ENCODE assay signal across 17 cellular contexts in the genomic region with DNA sequence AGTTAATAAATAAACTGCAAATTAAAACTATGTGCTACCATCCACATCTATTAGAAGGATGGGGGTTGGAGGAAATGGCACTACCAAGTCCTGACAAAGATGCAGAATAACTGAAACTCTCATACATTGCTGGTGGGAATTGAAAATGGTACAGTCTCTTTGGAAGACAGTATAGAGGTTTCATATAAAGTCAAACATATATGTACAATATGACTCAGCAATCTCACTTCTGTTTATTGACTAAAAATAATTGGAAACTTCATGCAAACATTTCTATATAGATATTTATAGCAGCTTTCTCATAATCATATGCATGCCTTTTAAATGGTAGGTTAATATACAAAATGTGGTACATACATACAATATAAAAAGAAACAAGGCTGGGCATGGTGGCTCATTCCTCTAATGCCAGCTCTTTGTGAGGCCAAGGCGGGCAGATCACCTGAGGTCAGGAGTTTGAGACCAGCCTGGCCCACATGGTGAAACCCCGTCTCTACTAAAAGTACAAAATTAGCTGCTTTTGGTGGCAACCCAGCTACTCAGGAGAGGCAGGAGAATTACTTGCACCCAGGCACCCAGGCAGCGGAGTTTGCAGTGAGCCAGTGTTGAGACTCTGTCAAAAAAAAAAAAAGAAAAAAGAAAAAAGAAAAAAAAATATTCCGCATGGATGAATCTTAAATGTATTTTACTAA.
DNase-seq lines count a peak whose midpoint lies in the region; ATAC-seq, FAIRE-seq and TF ChIP-seq lines count a peak whose summit lies in the region.
"Had no signal": no experiment of that assay in that cellular context is flagged by ENCODE, and none has a peak within 500 bp of the region (broad histone marks: within the 10 kb centered on the region; RNA-seq: fewer than 3 reads in every experiment).

No MANE protein-coding gene starts in this region.

- FAIRE-seq in GM18507 (lab: Jason Lieb, UNC), result peak; percentile 80
- FAIRE-seq: K562 had no signal

- H3K4me3 ChIP-seq in coronary artery, result no peak overlapping the region
- H3K4me3 ChIP-seq: cardiac muscle cell, K562, lower lobe of right lung, uterus had no signal

- DNase-seq in GM18507 (ENCODE audit: extremely low spot score, insufficient read length, low read depth) (no peak), NCI-H1105 (lab: John Stamatoyannopoulos, UW) (no peak), GDM1 (lab: John Stamatoyannopoulos, UW) (no peak), HCEC 1CT (no peak), coronary artery (ENCODE audit: low spot score) (no peak)
- DNase-seq: activated CD4-positive, alpha-beta T cell treated with anti-CD3 and anti-CD28 coated beads, Interleukin-2, amount 10 ng/mL, durations not matched to agents 7 days and 5 days; DMS79 treated with DMSO at 0.1 percent for 48 hours; hypothalamus; lower lobe of right lung; NCI-H2081 treated with DMSO at 0.1 percent for 48 hours; uterus had no signal

- no peak for TF ChIP-seq CTCF in coronary artery (IDR thresholded peaks at IDR 0.05)

- ATAC-seq in GM19468 (IDR thresholded peaks at IDR 0.05; ENCODE audit: extremely low read depth, unreplicated experiment) (peak; percentile 94), HG02870 (IDR thresholded peaks at IDR 0.05; ENCODE audit: unreplicated experiment) (peak; percentile 99), HG03442 (IDR thresholded peaks at IDR 0.05; ENCODE audit: unreplicated experiment) (peak; percentile 99)
- ATAC-seq: K562, lower lobe of right lung had no signal

- no peak overlapping the region for H3K27ac ChIP-seq in coronary artery
- H3K27ac ChIP-seq: cardiac muscle cell, lower lobe of right lung, neutrophil, uterus had no signal
